ENCODE assay signal across 12 cellular contexts in the genomic region with DNA sequence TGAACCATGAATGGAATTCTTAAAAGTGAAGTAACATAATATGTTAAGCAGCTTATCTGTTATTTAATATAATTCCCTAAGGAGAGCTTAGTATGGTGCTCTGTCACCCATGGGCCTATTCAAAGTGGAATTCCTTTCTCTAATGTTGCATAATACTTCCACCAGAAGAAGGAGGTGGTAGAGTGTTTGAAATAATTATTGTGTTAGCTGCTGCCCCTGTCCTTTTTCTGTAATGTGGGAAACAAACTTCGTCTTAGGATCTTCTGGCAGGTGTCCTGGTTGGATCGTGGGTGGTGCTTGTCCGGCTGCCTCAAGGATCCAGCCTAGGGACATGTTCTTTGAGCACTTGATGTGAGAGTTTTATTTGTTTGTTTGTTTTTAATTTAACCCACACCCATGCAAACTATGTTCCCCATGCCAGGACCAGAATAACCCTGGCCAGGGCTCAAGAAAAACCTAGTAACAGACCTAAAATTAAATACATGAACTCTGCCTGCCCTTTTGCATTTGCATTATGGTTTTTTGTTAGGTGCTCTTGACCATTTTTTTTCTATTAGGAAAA. TPM values are rescaled to one million over a fixed set of nuclear protein-coding genes. Genes with fewer than 3 reads are reported as not detected.
DNase-seq lines count a peak whose midpoint lies in the region; TF ChIP-seq lines count a peak whose summit lies in the region.
"Had no signal": no experiment of that assay in that cellular context is flagged by ENCODE, and none has a peak within 500 bp of the region (broad histone marks: within the 10 kb centered on the region; RNA-seq: fewer than 3 reads in every experiment).

No MANE protein-coding gene starts in this region.

- H3K27me3 Mint-ChIP-seq in activated T-cell treated with anti-CD3 and anti-CD28 coated beads, Interleukin-2, amount 50 U/mL, for 24 hours = no peaks in the 10 kb centered on the region
- H3K27me3 Mint-ChIP-seq: activated naive CD8-positive, alpha-beta T cell treated with anti-CD3 and anti-CD28 coated beads, Interleukin-2, amount 10 ng/mL, durations not matched to agents 7 days and 5 days; stimulated activated naive B cell treated with anti-CD40 and anti-IgM and Interleukin-4, amounts not matched to agents 10 μg/mL and 1 μg/mL and 100 μg/mL, for 72 hours had no signal

- H3K9me3 Mint-ChIP-seq in activated T-cell treated with anti-CD3 and anti-CD28 coated beads, Interleukin-2, amount 50 U/mL, for 24 hours = no peaks in the 10 kb centered on the region
- H3K9me3 Mint-ChIP-seq: activated naive CD8-positive, alpha-beta T cell treated with anti-CD3 and anti-CD28 coated beads, Interleukin-2, amount 10 ng/mL, durations not matched to agents 7 days and 5 days; stimulated activated naive B cell treated with anti-CD40 and anti-IgM and Interleukin-4, amounts not matched to agents 10 μg/mL and 1 μg/mL and 100 μg/mL, for 72 hours had no signal

- TF ChIP-seq CTCF in fibroblast of the aortic adventitia (IDR thresholded peaks at IDR 0.05; ENCODE audit: insufficient read depth, low read length) (no peak), BE2C (IDR thresholded peaks at IDR 0.05; ENCODE audit: low read depth, low read length) (no peak)

- H3K4me3 Mint-ChIP-seq in activated T-cell treated with anti-CD3 and anti-CD28 coated beads, Interleukin-2, amount 50 U/mL, for 24 hours = no peak overlapping the region
- H3K4me3 Mint-ChIP-seq: activated naive CD8-positive, alpha-beta T cell treated with anti-CD3 and anti-CD28 coated beads, Interleukin-2, amount 10 ng/mL, durations not matched to agents 7 days and 5 days; stimulated activated naive B cell treated with anti-CD40 and anti-IgM and Interleukin-4, amounts not matched to agents 10 μg/mL and 1 μg/mL and 100 μg/mL, for 72 hours had no signal

- H3K36me3 ChIP-seq in BE2C = no peaks in the 10 kb centered on the region
- H3K36me3 ChIP-seq: right lobe of liver had no signal

- DNase-seq in EL (peak; percentile 46), NCI-H226 (peak; percentile 61), fibroblast of the aortic adventitia (ENCODE audit: low read depth) (peak; percentile 78), renal cortical epithelial cell (ENCODE audit: low read depth) (peak; percentile 85), BE2C (no peak), dermis blood vessel endothelial cell (no peak)
- DNase-seq in activated effector memory CD4-positive, alpha-beta T cell treated with Interleukin-2 at 50 U/mL for 16 hours = no peak
- no peak for DNase-seq in activated T-cell treated with anti-CD3 and anti-CD28 coated beads, Interleukin-2, amount 50 U/mL, for 24 hours
- DNase-seq: activated naive CD8-positive, alpha-beta T cell treated with anti-CD3 and anti-CD28 coated beads, Interleukin-2, amount 10 ng/mL, durations not matched to agents 7 days and 5 days; NCI-H748 treated with DMSO at 0.1 percent for 48 hours; right lobe of liver; stimulated activated naive B cell treated with anti-CD40 and anti-IgM and Interleukin-4, amounts not matched to agents 10 μg/mL and 1 μg/mL and 100 μg/mL, for 72 hours had no signal

- peaks cover 8% of the 10 kb centered on the region for H3K4me1 ChIP-seq in BE2C

- no peak overlapping the region for H3K27ac Mint-ChIP-seq in activated T-cell treated with anti-CD3 and anti-CD28 coated beads, Interleukin-2, amount 50 U/mL, for 24 hours
- H3K27ac Mint-ChIP-seq: activated naive CD8-positive, alpha-beta T cell treated with anti-CD3 and anti-CD28 coated beads, Interleukin-2, amount 10 ng/mL, durations not matched to agents 7 days and 5 days; stimulated activated naive B cell treated with anti-CD40 and anti-IgM and Interleukin-4, amounts not matched to agents 10 μg/mL and 1 μg/mL and 100 μg/mL, for 72 hours had no signal

- H3K9me3 ChIP-seq in BE2C = no peaks in the 10 kb centered on the region
- H3K9me3 ChIP-seq: right lobe of liver had no signal

- H3K4me1 Mint-ChIP-seq in activated T-cell treated with anti-CD3 and anti-CD28 coated beads, Interleukin-2, amount 50 U/mL, for 24 hours (ENCODE audit: low read depth) = peaks cover 13% of the 10 kb centered on the region

- no peaks in the 10 kb centered on the region for H3K36me3 Mint-ChIP-seq in activated T-cell treated with anti-CD3 and anti-CD28 coated beads, Interleukin-2, amount 50 U/mL, for 24 hours (ENCODE audit: low read depth)
- H3K36me3 Mint-ChIP-seq: activated naive CD8-positive, alpha-beta T cell treated with anti-CD3 and anti-CD28 coated beads, Interleukin-2, amount 10 ng/mL, durations not matched to agents 7 days and 5 days; stimulated activated naive B cell treated with anti-CD40 and anti-IgM and Interleukin-4, amounts not matched to agents 10 μg/mL and 1 μg/mL and 100 μg/mL, for 72 hours had no signal

- H3K27me3 ChIP-seq in BE2C = no peaks in the 10 kb centered on the region
- H3K27me3 ChIP-seq: right lobe of liver had no signal

- H3K4me3 ChIP-seq in fibroblast of the aortic adventitia (ENCODE audit: low read depth, low read length) = no peak overlapping the region
- no peak overlapping the region for H3K4me3 ChIP-seq in BE2C (ENCODE audit: low read depth, low read length)
- H3K4me3 ChIP-seq: right lobe of liver had no signal

RNA-seq across cellular contexts. Expression of a gene that starts 46.1 kb away (rescaled TPM):
- total RNA-seq in fibroblast of the aortic adventitia (ENCODE audit: low replicate concordance) (9.5 and 14.5 TPM in 2 replicates), renal cortical epithelial cell (6.1 and 12.9 TPM in 2 replicates), dermis blood vessel endothelial cell (29.9 and 35.7 TPM in 2 replicates)
- 30.9 TPM for polyA plus RNA-seq in BE2C (2012; ENCODE audit: insufficient read depth, insufficient read length, low read depth)

RNA-seq across cellular contexts. Expression of a gene that starts 60.0 kb away (rescaled TPM):
- total RNA-seq in fibroblast of the aortic adventitia (ENCODE audit: low replicate concordance) = 21.7 and 22.4 TPM in 2 replicates
- 7.5 and 19.8 TPM in 2 replicates for total RNA-seq in renal cortical epithelial cell
- polyA plus RNA-seq in BE2C (2012; ENCODE audit: insufficient read depth, insufficient read length, low read depth) = 43.5 TPM
- 10.3 and 16.3 TPM in 2 replicates for total RNA-seq in dermis blood vessel endothelial cell

Comparison
In these comparisons a context has a peak if more than half of its experiments do, and no peak if none do; other contexts are left out.
1. DNase-seq: peak in EL (single experiment), NCI-H226 (single experiment), fibroblast of the aortic adventitia (single experiment) and renal cortical epithelial cell (single experiment); none in BE2C (single experiment), dermis blood vessel endothelial cell (single experiment), activated effector memory CD4-positive, alpha-beta T cell treated with Interleukin-2 at 50 U/mL for 16 hours (single experiment) and activated T-cell treated with anti-CD3 and anti-CD28 coated beads, Interleukin-2, amount 50 U/mL, for 24 hours (single experiment).